In genomic region chr19:52442179-52442578, GRCh38 we compare ENCODE assay signal across 39 cellular contexts. TPM values are rescaled to one million over a fixed set of nuclear protein-coding genes. Genes with fewer than 3 reads are reported as not detected.
"Had no signal": no experiment of that assay in that cellular context is flagged by ENCODE, and none has a peak within 500 bp of the region (broad histone marks: within the 10 kb centered on the region; RNA-seq: fewer than 3 reads in every experiment).

No MANE protein-coding gene starts in this region.

- H3K27me3 ChIP-seq: MG63 had no signal

- H3K4me2 ChIP-seq: KMS-11 had no signal

- H3K27ac ChIP-seq: KMS-11 had no signal

- DNase-seq: Karpas-422, Kasumi-1, KG1, MG63, MM.1S, MV-4-11, NCI-H1048, NCI-H1092, NCI-H1092 treated with DMSO at 0.1 percent for 48 hours, NCI-H1105, NCI-H1105 treated with DMSO at 0.1 percent for 48 hours, NCI-H1417, NCI-H1417 treated with DMSO at 0.1 percent for 48 hours, NCI-H1436, NCI-H1436 treated with DMSO at 0.1 percent for 48 hours, NCI-H146, NCI-H1694, NCI-H1694 treated with DMSO at 0.1 percent for 48 hours, NCI-H187, NCI-H187 treated with DMSO at 0.1 percent for 48 hours, NCI-H1930, NCI-H2029, NCI-H2029 treated with DMSO at 0.1 percent for 48 hours, NCI-H2081, NCI-H2081 treated with DMSO at 0.1 percent for 48 hours, NCI-H2107, NCI-H2171, NCI-H2171 treated with DMSO at 0.1 percent for 48 hours, NCI-H2227 treated with DMSO at 0.1 percent for 48 hours, NCI-H226, NCI-H345, NCI-H446, NCI-H446 treated with DMSO at 0.1 percent for 48 hours, NCI-H510A had no signal

- H3K9ac ChIP-seq: KMS-11 had no signal

- H3K4me3 ChIP-seq: MG63 had no signal

- H3K36me3 ChIP-seq: MG63 had no signal

RNA-seq across cellular contexts. Expression of gene ZNF578, which starts 11.2 kb away (rescaled TPM):
- total RNA-seq: MCF 10A, NCI-H460 had no signal

RNA-seq across cellular contexts. Expression of gene ZNF534, which starts 13.2 kb away (rescaled TPM):
- total RNA-seq: LHCN-M2, M059J, MCF 10A, NCI-H460 had no signal
